ENCODE assay signal across 24 cellular contexts in genomic region chr20:48695738-48696137, GRCh38.
DNase-seq lines count a peak whose midpoint lies in the region; ATAC-seq, FAIRE-seq and TF ChIP-seq lines count a peak whose summit lies in the region.
"Had no signal": no experiment of that assay in that cellular context is flagged by ENCODE, and none has a peak within 500 bp of the region (broad histone marks: within the 10 kb centered on the region; RNA-seq: fewer than 3 reads in every experiment).

No MANE protein-coding gene starts in this region.

- H3K9me3 ChIP-seq in cardiac muscle cell (ENCODE audit: low read depth) (no peaks in the 10 kb centered on the region), right atrium auricular region (no peaks in the 10 kb centered on the region), GM12878 (replicated peaks; ENCODE audit: control insufficient read depth, insufficient read depth, low read length) (no peaks in the 10 kb centered on the region)
- H3K9me3 ChIP-seq: A549; BLaER1 treated with 17β-estradiol and CSF1 and Interleukin-3, amounts not matched to agents 10 nM and 100 nM; Caco-2; MG63 had no signal

- H3K9ac ChIP-seq in GM12878 (ENCODE audit: control insufficient read depth, insufficient read depth, low read length), result no peak overlapping the region
- H3K9ac ChIP-seq: BLaER1 treated with 17β-estradiol and CSF1 and Interleukin-3, amounts not matched to agents 10 nM and 100 nM had no signal

- no peak for FAIRE-seq in GM12878 (lab: Jason Lieb, UNC)
- no peak for FAIRE-seq in GM19239 (lab: Jason Lieb, UNC)
- FAIRE-seq: A549, GM12892, H1 had no signal

- TF ChIP-seq POLR2A in GM12878 (IDR thresholded peaks at IDR 0.05; ENCODE audit: low read depth, low read length), result no peak

- H3K27ac ChIP-seq in cardiac muscle cell (peak overlapping the region; percentile 91), right atrium auricular region (no peak overlapping the region), GM12878 (ENCODE audit: control insufficient read depth, insufficient read depth) (no peak overlapping the region)
- H3K27ac ChIP-seq: A549; BLaER1 treated with 17β-estradiol and CSF1 and Interleukin-3, amounts not matched to agents 10 nM and 100 nM; HL-60 had no signal

- no peak overlapping the region for H3K4me3 ChIP-seq in cardiac muscle cell
- no peak overlapping the region for H3K4me3 ChIP-seq in right atrium auricular region
- H3K4me3 ChIP-seq in GM12878, result no peak overlapping the region
- H3K4me3 ChIP-seq: A549; BLaER1 treated with 17β-estradiol and CSF1 and Interleukin-3, amounts not matched to agents 10 nM and 100 nM; MG63 had no signal

- intact Hi-C loops in GM12878 (cut with micrococcal nuclease; ENCODE audit: unreplicated experiment), result no loop called here

- H4K20me1 ChIP-seq in GM12878 (ENCODE audit: control insufficient read depth, insufficient read depth), result no peaks in the 10 kb centered on the region; the same call in 1 of the 2 replicates

- BruUV-seq in GM12878 (replicated peaks; lab: Mats Ljungman, UMichigan), result no TSS peak

- TF ChIP-seq EP300 in Ishikawa (IDR thresholded peaks at IDR 0.05; ENCODE audit: borderline replicate concordance), result no peak
- TF ChIP-seq EP300 in GM12878 (IDR thresholded peaks at IDR 0.05; ENCODE audit: borderline replicate concordance in 1 of 2, control insufficient read depth in 1 of 2, low read depth in 2 of 2, low read length in 2 of 2), result no peak

- POLR2A ChIA-PET in GM12878 (lab: Charles Lee), result interaction anchor here (1.6 kb wide), 1 partner anchor 13 kb away, joined by 4 read pairs; no protein-coding TSS in a partner anchor

- peaks cover 18% of the 10 kb centered on the region for H3K4me1 ChIP-seq in cardiac muscle cell (ENCODE audit: low read depth)
- H3K4me1 ChIP-seq in right atrium auricular region, result peaks cover 0 to 13% of the 10 kb centered on the region in 2 donors
- no peaks in the 10 kb centered on the region for H3K4me1 ChIP-seq in GM12878 (ENCODE audit: control insufficient read depth, insufficient read depth, low read length)

- H3K27me3 ChIP-seq in cardiac muscle cell (no peaks in the 10 kb centered on the region), right atrium auricular region (no peaks in the 10 kb centered on the region), GM12878 (replicated peaks in 1 of 2; ENCODE audit: control insufficient read depth in 2 of 2, insufficient read depth in 2 of 2, low read length in 1 of 2) (no peaks in the 10 kb centered on the region)
- H3K27me3 ChIP-seq: BLaER1 treated with 17β-estradiol and CSF1 and Interleukin-3, amounts not matched to agents 10 nM and 100 nM; MG63 had no signal

- H3K36me3 ChIP-seq in cardiac muscle cell, result no peaks in the 10 kb centered on the region
- no peaks in the 10 kb centered on the region for H3K36me3 ChIP-seq in right atrium auricular region
- H3K36me3 ChIP-seq in GM12878 (ENCODE audit: control insufficient read depth in 2 of 2, insufficient read depth in 2 of 2, low read length in 1 of 2), result peaks cover 42 to 63% of the 10 kb centered on the region in 2 experiments
- H3K36me3 ChIP-seq: MG63 had no signal

- TF ChIP-seq RAD21 in Ishikawa (IDR thresholded peaks at IDR 0.05; ENCODE audit: low read depth) (no peak), GM12878 (IDR thresholded peaks at IDR 0.05; ENCODE audit: insufficient read depth, low read depth, low read length) (no peak)

- no peak for TF ChIP-seq CTCF in cardiac muscle cell (IDR thresholded peaks at IDR 0.05; ENCODE audit: low read depth, low read length)
- no peak for TF ChIP-seq CTCF in right atrium auricular region (IDR thresholded peaks at IDR 0.05)
- no peak for TF ChIP-seq CTCF in GM12878 (IDR thresholded peaks at IDR 0.05 in 2 of 3, conservative IDR thresholded peaks at IDR 0.05 in 1 of 3; ENCODE audit: control insufficient read depth in 2 of 3, extremely low read depth in 1 of 3, insufficient read depth in 1 of 3, low read depth in 3 of 3, low read length in 3 of 3)

- CTCF ChIA-PET in GM12878 (lab: Yijun Ruan, JAX), result no interaction called here

- RAD21 ChIA-PET in GM12878 (lab: Charles Lee; ENCODE audit: unreplicated experiment), result no interaction called here

- no peak for ATAC-seq in GM12878
- ATAC-seq: A549 had no signal

- in situ Hi-C loops in GM12878 (cut with MboI), result no loop called here

- SMC1A ChIA-PET in GM12878 (lab: Charles Lee; ENCODE audit: uncharacterized antibody, unreplicated experiment), result interaction anchor here (0.8 to 3.2 kb wide), 4 partner anchors 16 to 213 kb away, joined by 3 to 11 read pairs (median 4); no protein-coding TSS in a partner anchor

- no peak overlapping the region for H2AFZ ChIP-seq in GM12878 (ENCODE audit: control insufficient read depth, low read depth, low read length)

- H3K79me2 ChIP-seq in GM12878 (ENCODE audit: control insufficient read depth, insufficient read depth, low read length), result no peaks in the 10 kb centered on the region; the same call in none of the 2 replicates

- DNase-seq in cardiac muscle cell (ENCODE audit: low read depth in 1 of 2, low spot score in 1 of 2) (no peak), right atrium auricular region (ENCODE audit: low spot score) (no peak), GM12878 (ENCODE audit: low read depth, low spot score) (no peak), superior temporal gyrus (ENCODE audit: extremely low spot score) (peak; percentile 9), ureter (ENCODE audit: low spot score) (no peak), GM19239 (ENCODE audit: insufficient read length, low spot score) (no peak)
- DNase-seq: AML-193; Caco-2; CD4-positive, alpha-beta memory T cell; DMS79 treated with DMSO at 0.1 percent for 48 hours; GF-D8; HCEC 1CT; KBM-7; MG63; NCI-H2029; NCI-H446; NCI-H524 treated with DMSO at 0.1 percent for 48 hours; NCI-H774 had no signal

- no peak overlapping the region for H3K4me2 ChIP-seq in GM12878 (ENCODE audit: control insufficient read depth, insufficient read depth)
- H3K4me2 ChIP-seq: A549; BLaER1 treated with 17β-estradiol and CSF1 and Interleukin-3, amounts not matched to agents 10 nM and 100 nM had no signal

TF ChIP-seq in Ishikawa, 13 proteins besides CTCF, POLR2A, EP300 and RAD21:
- TF ChIP-seq TEAD4 (IDR thresholded peaks at IDR 0.05) (no peak), NFIC (IDR thresholded peaks at IDR 0.05) (peak; percentile 83)

TF ChIP-seq in GM12878, 131 proteins besides CTCF, POLR2A, EP300 and RAD21:
- TF ChIP-seq ZBTB40 (IDR thresholded peaks at IDR 0.05; ENCODE audit: borderline replicate concordance), result peak; percentile 92
- no peak for TF ChIP-seq CREB1 (IDR thresholded peaks at IDR 0.05; ENCODE audit: low read depth)
TF ChIP-seq in GM12878: peak in this region for 1.
